In the genomic region with DNA sequence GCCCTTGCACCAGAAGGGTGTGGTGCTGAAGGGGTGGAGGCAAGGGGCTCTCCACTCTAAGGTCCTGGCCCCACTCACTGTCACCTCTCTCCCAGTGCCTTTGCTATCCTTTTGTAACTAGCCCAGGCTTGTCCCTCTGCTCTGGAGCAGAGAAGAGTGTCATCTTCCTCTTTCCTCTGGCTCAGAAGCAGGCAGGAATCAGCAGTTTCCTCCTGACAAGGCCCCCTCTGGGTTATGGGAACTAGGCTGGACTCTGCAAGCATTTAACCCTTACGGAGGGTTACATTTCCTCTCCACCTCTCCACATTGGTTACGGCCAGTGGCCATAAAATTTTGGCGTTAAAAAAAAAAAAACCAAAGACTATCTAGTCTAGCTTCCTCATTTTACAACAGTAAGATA, we compare ENCODE assay signal across 15 cellular contexts. TPM values are rescaled to one million over a fixed set of nuclear protein-coding genes. Genes with fewer than 3 reads are reported as not detected.
DNase-seq lines count a peak whose midpoint lies in the region; ATAC-seq and TF ChIP-seq lines count a peak whose summit lies in the region.
"Had no signal": no experiment of that assay in that cellular context is flagged by ENCODE, and none has a peak within 500 bp of the region (broad histone marks: within the 10 kb centered on the region; RNA-seq: fewer than 3 reads in every experiment).

No MANE protein-coding gene starts in this region.

- H3K36me3 Mint-ChIP-seq in WTC11 (no peaks in the 10 kb centered on the region), osteocyte (ENCODE audit: unreplicated experiment) (peaks cover 22% of the 10 kb centered on the region)
- H3K36me3 Mint-ChIP-seq in activated CD4-positive, alpha-beta T cell treated with anti-CD3 and anti-CD28 coated beads for 36 hours (ENCODE audit: low read depth), result no peaks in the 10 kb centered on the region
- H3K36me3 Mint-ChIP-seq: activated naive CD8-positive, alpha-beta T cell treated with anti-CD3 and anti-CD28 coated beads, Interleukin-2, amount 10 ng/mL, durations not matched to agents 7 days and 5 days had no signal

- no peak overlapping the region for H3K4me3 ChIP-seq in heart right ventricle
- H3K4me3 ChIP-seq in smooth muscle cell, result no peak overlapping the region

- ATAC-seq in WTC11, result no peak; the same call in 1 of the 2 replicates
- peak in 7 of 8 donors; percentile 50 to 72 (median 60) for ATAC-seq in heart right ventricle
- ATAC-seq in activated CD4-positive, alpha-beta T cell treated with anti-CD3 and anti-CD28 coated beads for 36 hours, result no peak

- WGBS in heart right ventricle, 2 donors, result 48 to 78% methylated on average over 3 of the region's 3 CpGs
- 36% methylated on average over 3 of the region's 3 CpGs for WGBS in smooth muscle cell (ENCODE audit: low lambda C conversion rate)

- H3K9me3 Mint-ChIP-seq in WTC11 (no peaks in the 10 kb centered on the region), osteocyte (ENCODE audit: unreplicated experiment) (no peaks in the 10 kb centered on the region)
- H3K9me3 Mint-ChIP-seq in activated CD4-positive, alpha-beta T cell treated with anti-CD3 and anti-CD28 coated beads for 36 hours (ENCODE audit: low read depth), result no peaks in the 10 kb centered on the region
- H3K9me3 Mint-ChIP-seq: activated naive CD8-positive, alpha-beta T cell treated with anti-CD3 and anti-CD28 coated beads, Interleukin-2, amount 10 ng/mL, durations not matched to agents 7 days and 5 days had no signal

- H3K27me3 ChIP-seq in heart right ventricle (no peaks in the 10 kb centered on the region), smooth muscle cell (ENCODE audit: low read depth) (no peaks in the 10 kb centered on the region)

- H3K9ac ChIP-seq in smooth muscle cell (ENCODE audit: low read depth), result no peak overlapping the region

- H3K79me2 ChIP-seq in smooth muscle cell (ENCODE audit: low read depth), result peaks cover 6% of the 10 kb centered on the region

- DNase-seq in NOMO-1 treated with DMSO at 0.1 percent for 48 hours (lab: John Stamatoyannopoulos, UW; ENCODE audit: unreplicated experiment) (peak; percentile 87), WTC11 (ENCODE audit: low spot score) (no peak), heart right ventricle (peak in 1 of 2 donors; percentile 44), smooth muscle cell (lab: John Stamatoyannopoulos, UW; ENCODE audit: unreplicated experiment) (no peak), G401 (ENCODE audit: low spot score) (no peak), osteocyte (ENCODE audit: extremely low spot score, unreplicated experiment) (no peak)
- no peak for DNase-seq in activated CD4-positive, alpha-beta T cell treated with anti-CD3 and anti-CD28 coated beads for 36 hours
- DNase-seq: activated CD8-positive, alpha-beta memory T cell treated with anti-CD3 and anti-CD28 coated beads, Interleukin-2, amount 50 U/mL, for 4 hours; activated naive CD8-positive, alpha-beta T cell treated with anti-CD3 and anti-CD28 coated beads, Interleukin-2, amount 10 ng/mL, durations not matched to agents 7 days and 5 days; CD4-positive, alpha-beta memory T cell; HCEC 1CT; naive B cell; NCI-H510A; retina had no signal

- H3K36me3 ChIP-seq in heart right ventricle (peaks cover 0 to 70% (median 21%) of the 10 kb centered on the region in 9 donors), smooth muscle cell (ENCODE audit: low read depth) (peaks cover 2% of the 10 kb centered on the region)

- intact Hi-C loops in heart right ventricle (cut with DNase I), result no loop called here
- intact Hi-C loops in activated CD4-positive, alpha-beta T cell treated with anti-CD3 and anti-CD28 coated beads for 36 hours (cut with DNase I, micrococcal nuclease), result no loop called here

- H3K4me3 Mint-ChIP-seq in WTC11, result no peak overlapping the region
- H3K4me3 Mint-ChIP-seq in activated CD4-positive, alpha-beta T cell treated with anti-CD3 and anti-CD28 coated beads for 36 hours, result no peak overlapping the region
- H3K4me3 Mint-ChIP-seq in osteocyte (ENCODE audit: unreplicated experiment), result no peak overlapping the region
- H3K4me3 Mint-ChIP-seq: activated naive CD8-positive, alpha-beta T cell treated with anti-CD3 and anti-CD28 coated beads, Interleukin-2, amount 10 ng/mL, durations not matched to agents 7 days and 5 days; CD4-positive, alpha-beta memory T cell; naive B cell had no signal

- CTCF ChIA-PET in WTC11 (lab: Charles Lee), result interaction anchor here (1.0 to 2.2 kb wide), 5 partner anchors 10 to 220 kb away, joined by 3 to 6 read pairs (median 6); no protein-coding TSS in a partner anchor
- CTCF ChIA-PET in activated CD4-positive, alpha-beta T cell treated with anti-CD3 and anti-CD28 coated beads for 36 hours (lab: Charles Lee), result interaction anchor here (1.0 to 1.6 kb wide), 2 partner anchors 31 to 218 kb away, joined by 3 to 5 read pairs; no protein-coding TSS in a partner anchor

- no peak overlapping the region for H2AFZ ChIP-seq in smooth muscle cell (ENCODE audit: low read depth)

- H3K27ac ChIP-seq in heart right ventricle (peak overlapping the region in 9 of 10 donors; percentile 1 to 88 (median 51)), smooth muscle cell (ENCODE audit: low read depth) (peak overlapping the region; percentile 59)
- H3K27ac ChIP-seq: VCaP had no signal

- POLR2A ChIA-PET in WTC11 (lab: Charles Lee), result no interaction called here
- POLR2A ChIA-PET in activated CD4-positive, alpha-beta T cell treated with anti-CD3 and anti-CD28 coated beads for 36 hours (lab: Charles Lee), result no interaction called here

- H3K27ac Mint-ChIP-seq in WTC11 (peak overlapping the region; percentile 87; the same call in 1 of the 2 replicates), osteocyte (ENCODE audit: unreplicated experiment) (no peak overlapping the region)
- H3K27ac Mint-ChIP-seq in activated CD4-positive, alpha-beta T cell treated with anti-CD3 and anti-CD28 coated beads for 36 hours, result no peak overlapping the region
- H3K27ac Mint-ChIP-seq: activated naive CD8-positive, alpha-beta T cell treated with anti-CD3 and anti-CD28 coated beads, Interleukin-2, amount 10 ng/mL, durations not matched to agents 7 days and 5 days; CD4-positive, alpha-beta memory T cell; naive B cell had no signal

- in situ Hi-C loops in G401 (cut with HindIII; ENCODE audit: low sequenced_read_pairs), result no loop called here

- peaks cover 7% of the 10 kb centered on the region for H3F3A ChIP-seq in smooth muscle cell (ENCODE audit: low read depth)

- peaks cover 18 to 90% (median 61%) of the 10 kb centered on the region in 9 donors for H3K4me1 ChIP-seq in heart right ventricle
- H3K4me1 ChIP-seq in smooth muscle cell (ENCODE audit: low read depth), result peaks cover 20% of the 10 kb centered on the region

- no peaks in the 10 kb centered on the region for H4K20me1 ChIP-seq in smooth muscle cell (ENCODE audit: low read depth)

- H3K4me1 Mint-ChIP-seq in WTC11 (peaks cover 13% of the 10 kb centered on the region), osteocyte (ENCODE audit: unreplicated experiment) (peaks cover 51% of the 10 kb centered on the region)
- H3K4me1 Mint-ChIP-seq in activated CD4-positive, alpha-beta T cell treated with anti-CD3 and anti-CD28 coated beads for 36 hours, result no peaks in the 10 kb centered on the region
- H3K4me1 Mint-ChIP-seq: naive B cell had no signal

- H3K9me3 ChIP-seq in heart right ventricle (no peaks in the 10 kb centered on the region), smooth muscle cell (replicated peaks; ENCODE audit: low read depth) (no peaks in the 10 kb centered on the region)

- peak overlapping the region; percentile 35 for H3K4me2 ChIP-seq in smooth muscle cell

- H3K27me3 Mint-ChIP-seq in WTC11 (ENCODE audit: low read depth), result no peaks in the 10 kb centered on the region
- H3K27me3 Mint-ChIP-seq in activated CD4-positive, alpha-beta T cell treated with anti-CD3 and anti-CD28 coated beads for 36 hours, result peaks cover 6% of the 10 kb centered on the region
- H3K27me3 Mint-ChIP-seq in osteocyte (ENCODE audit: unreplicated experiment), result no peaks in the 10 kb centered on the region

- TF ChIP-seq CTCF in WTC11 (IDR thresholded peaks at IDR 0.05) (no peak), heart right ventricle (IDR thresholded peaks at IDR 0.05) (no peak), smooth muscle cell (IDR thresholded peaks at IDR 0.05; ENCODE audit: borderline replicate concordance, insufficient read depth, poor library complexity, severe bottlenecking) (no peak), osteocyte (IDR thresholded peaks at IDR 0.05) (no peak)

TF ChIP-seq in WTC11, 78 proteins besides CTCF, POLR2A, EP300 and RAD21 (continues in another document):
- TF ChIP-seq, protein P1, sequence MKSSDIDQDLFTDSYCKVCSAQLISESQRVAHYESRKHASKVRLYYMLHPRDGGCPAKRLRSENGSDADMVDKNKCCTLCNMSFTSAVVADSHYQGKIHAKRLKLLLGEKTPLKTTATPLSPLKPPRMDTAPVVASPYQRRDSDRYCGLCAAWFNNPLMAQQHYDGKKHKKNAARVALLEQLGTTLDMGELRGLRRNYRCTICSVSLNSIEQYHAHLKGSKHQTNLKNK (CRISPR knock-in tag; IDR thresholded peaks at IDR 0.05), result no peak
- TF ChIP-seq TP53 (CRISPR knock-in tag; IDR thresholded peaks at IDR 0.05), result no peak
- TF ChIP-seq, protein P2, sequence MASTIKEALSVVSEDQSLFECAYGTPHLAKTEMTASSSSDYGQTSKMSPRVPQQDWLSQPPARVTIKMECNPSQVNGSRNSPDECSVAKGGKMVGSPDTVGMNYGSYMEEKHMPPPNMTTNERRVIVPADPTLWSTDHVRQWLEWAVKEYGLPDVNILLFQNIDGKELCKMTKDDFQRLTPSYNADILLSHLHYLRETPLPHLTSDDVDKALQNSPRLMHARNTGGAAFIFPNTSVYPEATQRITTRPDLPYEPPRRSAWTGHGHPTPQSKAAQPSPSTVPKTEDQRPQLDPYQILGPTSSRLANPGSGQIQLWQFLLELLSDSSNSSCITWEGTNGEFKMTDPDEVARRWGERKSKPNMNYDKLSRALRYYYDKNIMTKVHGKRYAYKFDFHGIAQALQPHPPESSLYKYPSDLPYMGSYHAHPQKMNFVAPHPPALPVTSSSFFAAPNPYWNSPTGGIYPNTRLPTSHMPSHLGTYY (CRISPR knock-in tag; IDR thresholded peaks at IDR 0.05), result no peak
- TF ChIP-seq, protein P3, sequence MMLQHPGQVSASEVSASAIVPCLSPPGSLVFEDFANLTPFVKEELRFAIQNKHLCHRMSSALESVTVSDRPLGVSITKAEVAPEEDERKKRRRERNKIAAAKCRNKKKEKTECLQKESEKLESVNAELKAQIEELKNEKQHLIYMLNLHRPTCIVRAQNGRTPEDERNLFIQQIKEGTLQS (CRISPR knock-in tag; conservative IDR thresholded peaks at IDR 0.05), result no peak
- no peak for TF ChIP-seq ZNF121 (CRISPR knock-in tag; IDR thresholded peaks at IDR 0.05)
- TF ChIP-seq FOXP1 (CRISPR knock-in tag; IDR thresholded peaks at IDR 0.05; ENCODE audit: borderline replicate concordance), result no peak

RNA-seq across cellular contexts. Expression of a gene that starts 30.4 kb away (rescaled TPM):
- total RNA-seq in WTC11 (2021) (2.4 to 4.2 TPM (median 3.5 TPM) in 3 replicates), heart right ventricle (10 to 100 TPM; 13.4 to 31.6 (median 18.3) TPM), smooth muscle cell (8.2 and 12.0 TPM in 2 replicates), osteocyte (19.5 and 20.5 TPM in 2 replicates)
- polyA plus RNA-seq in heart right ventricle (10 to 100 TPM in 1 of 2 donors, 1 to 10 TPM in 1; 6.1 to 11.0 TPM), smooth muscle cell (8.7 and 15.7 TPM in 2 replicates)
- under 1 TPM in 1 of 2 experiments, not detected in 1; 0.04 TPM for total RNA-seq in activated CD4-positive, alpha-beta T cell treated with anti-CD3 and anti-CD28 coated beads for 36 hours
- 0.55 and 0.92 TPM in 2 replicates for total RNA-seq in G401 (2014; rRNA removed; shearing (Covaris generic))

Comparison
In these comparisons a context has a peak if more than half of its experiments do, and no peak if none do; other contexts are left out.
1. ATAC-seq: peak in heart right ventricle (7 of 8); none in WTC11 (single experiment) and activated CD4-positive, alpha-beta T cell treated with anti-CD3 and anti-CD28 coated beads for 36 hours (single experiment).